ENCODE assay signal across 8 cellular contexts in genomic region chrX:47523713-47524166, GRCh38. TPM values are rescaled to one million over a fixed set of nuclear protein-coding genes. Genes with fewer than 3 reads are reported as not detected.
DNase-seq lines count a peak whose midpoint lies in the region; ATAC-seq lines count a peak whose summit lies in the region.

No MANE protein-coding gene starts in this region.

- H3K27ac Mint-ChIP-seq in activated CD4-positive, alpha-beta memory T cell treated with anti-CD3 and anti-CD28 coated beads for 36 hours, result no peak overlapping the region
- H3K27ac Mint-ChIP-seq in stimulated activated memory B cell treated with anti-CD40 and anti-IgM and Interleukin-4, amounts not matched to agents 10 μg/mL and 1 μg/mL and 100 μg/mL, for 72 hours, result no peak overlapping the region

- H3K4me3 Mint-ChIP-seq in activated CD4-positive, alpha-beta memory T cell treated with anti-CD3 and anti-CD28 coated beads for 36 hours, result peak overlapping the region; percentile 60
- H3K4me3 Mint-ChIP-seq in stimulated activated memory B cell treated with anti-CD40 and anti-IgM and Interleukin-4, amounts not matched to agents 10 μg/mL and 1 μg/mL and 100 μg/mL, for 72 hours, result peak overlapping the region; percentile 73

- H3K4me1 Mint-ChIP-seq in activated CD4-positive, alpha-beta memory T cell treated with anti-CD3 and anti-CD28 coated beads for 36 hours (ENCODE audit: low read depth), result no peaks in the 10 kb centered on the region
- no peaks in the 10 kb centered on the region for H3K4me1 Mint-ChIP-seq in stimulated activated memory B cell treated with anti-CD40 and anti-IgM and Interleukin-4, amounts not matched to agents 10 μg/mL and 1 μg/mL and 100 μg/mL, for 72 hours

- CTCF ChIA-PET in activated CD4-positive, alpha-beta memory T cell treated with anti-CD3 and anti-CD28 coated beads for 36 hours (lab: Charles Lee), result interaction anchor here (0.6 to 3.3 kb wide), 24 partner anchors 9 to 381 kb away, joined by 3 to 23 read pairs (median 4); partner anchors contain the start of genes NDUFB11 and RBM10

- H3K27me3 Mint-ChIP-seq in activated CD4-positive, alpha-beta memory T cell treated with anti-CD3 and anti-CD28 coated beads for 36 hours, result no peaks in the 10 kb centered on the region
- no peaks in the 10 kb centered on the region for H3K27me3 Mint-ChIP-seq in stimulated activated memory B cell treated with anti-CD40 and anti-IgM and Interleukin-4, amounts not matched to agents 10 μg/mL and 1 μg/mL and 100 μg/mL, for 72 hours

- ATAC-seq in stimulated activated memory B cell treated with anti-CD40 and anti-IgM and Interleukin-4, amounts not matched to agents 10 μg/mL and 1 μg/mL and 100 μg/mL, for 72 hours, result peak; percentile 64
- ATAC-seq in GM18520 (IDR thresholded peaks at IDR 0.05; ENCODE audit: unreplicated experiment) (no peak), HG03108 (IDR thresholded peaks at IDR 0.05; ENCODE audit: unreplicated experiment) (no peak)

- intact Hi-C loops in activated CD4-positive, alpha-beta memory T cell treated with anti-CD3 and anti-CD28 coated beads for 36 hours (cut with micrococcal nuclease), result loop anchor here (2.0 to 5.0 kb wide), 4 partner anchors 41 to 331 kb away; partner anchors contain the start of genes UBA1 and ZNF41

- H3K9me3 Mint-ChIP-seq in activated CD4-positive, alpha-beta memory T cell treated with anti-CD3 and anti-CD28 coated beads for 36 hours, result no peaks in the 10 kb centered on the region
- no peaks in the 10 kb centered on the region for H3K9me3 Mint-ChIP-seq in stimulated activated memory B cell treated with anti-CD40 and anti-IgM and Interleukin-4, amounts not matched to agents 10 μg/mL and 1 μg/mL and 100 μg/mL, for 72 hours

- no peaks in the 10 kb centered on the region for H3K36me3 Mint-ChIP-seq in activated CD4-positive, alpha-beta memory T cell treated with anti-CD3 and anti-CD28 coated beads for 36 hours
- no peaks in the 10 kb centered on the region for H3K36me3 Mint-ChIP-seq in stimulated activated memory B cell treated with anti-CD40 and anti-IgM and Interleukin-4, amounts not matched to agents 10 μg/mL and 1 μg/mL and 100 μg/mL, for 72 hours

- peak; percentile 35 for DNase-seq in NCI-H748 (lab: John Stamatoyannopoulos, UW; ENCODE audit: unreplicated experiment)
- no peak for DNase-seq in NCI-H748 treated with DMSO at 0.1 percent for 48 hours (lab: John Stamatoyannopoulos, UW)
- DNase-seq in activated CD4-positive, alpha-beta memory T cell treated with anti-CD3 and anti-CD28 coated beads for 36 hours, result no peak
- DNase-seq in globus pallidus (ENCODE audit: low spot score), result no peak

- POLR2A ChIA-PET in activated CD4-positive, alpha-beta memory T cell treated with anti-CD3 and anti-CD28 coated beads for 36 hours (lab: Charles Lee), result interaction anchor here (1.2 kb wide), 1 partner anchor 333 kb away, joined by 3 read pairs; no protein-coding TSS in a partner anchor

- peak overlapping the region; percentile 8 for H3K4me3 ChIP-seq in iPS-11a (ENCODE audit: low read depth, low read length)

RNA-seq across cellular contexts. Expression of gene ARAF, which starts 37.3 kb away (rescaled TPM):
- 10 to 100 TPM; 66.4 to 68.6 TPM for total RNA-seq in activated CD4-positive, alpha-beta memory T cell treated with anti-CD3 and anti-CD28 coated beads for 36 hours

RNA-seq across cellular contexts. Expression of gene ZNF41, which starts 40.7 kb away (rescaled TPM):
- total RNA-seq in activated CD4-positive, alpha-beta memory T cell treated with anti-CD3 and anti-CD28 coated beads for 36 hours, result 1 to 10 TPM; 8.4 to 8.7 TPM

RNA-seq across cellular contexts. Expression of gene TIMP1, which starts 58.5 kb away (rescaled TPM):
- 10 to 100 TPM; 85.6 to 92.8 TPM for total RNA-seq in activated CD4-positive, alpha-beta memory T cell treated with anti-CD3 and anti-CD28 coated beads for 36 hours
